In the genomic region with DNA sequence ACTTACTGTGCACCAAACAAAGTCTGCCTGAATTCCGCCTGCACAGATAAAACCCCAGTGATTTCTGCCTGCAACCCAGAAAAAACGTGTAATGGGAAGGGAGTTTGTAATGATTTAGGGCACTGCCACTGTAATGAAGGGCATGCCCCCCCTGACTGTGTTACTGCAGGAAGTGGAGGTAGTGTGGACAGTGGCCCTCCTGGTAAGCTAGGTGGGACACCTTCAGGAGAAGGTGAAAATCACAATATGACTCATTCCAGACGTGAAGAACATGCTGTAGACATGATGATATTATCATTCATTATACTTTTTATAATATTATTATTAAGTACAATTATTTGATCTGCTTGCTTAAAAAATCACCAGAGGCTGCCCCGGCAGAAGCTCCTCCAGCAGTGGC, we compare ENCODE assay signal across 25 cellular contexts.
"Had no signal": no experiment of that assay in that cellular context is flagged by ENCODE, and none has a peak within 500 bp of the region (broad histone marks: within the 10 kb centered on the region; RNA-seq: fewer than 3 reads in every experiment).

No MANE protein-coding gene starts in this region.

- H3K27me3 ChIP-seq: esophagus muscularis mucosa, left lung, neural progenitor cell, right atrium auricular region, tibial nerve had no signal

- ATAC-seq: left lung, lower lobe of right lung, natural killer cell, T-cell had no signal

- H3K27ac ChIP-seq: esophagus muscularis mucosa, left lung, lower lobe of right lung, neural progenitor cell, right atrium auricular region, tibial nerve had no signal

- H3K4me1 Mint-ChIP-seq: activated B cell treated with CpG ODN at 0.5 μM for 24 hours, natural killer cell had no signal

- H3K4me3 Mint-ChIP-seq: activated B cell treated with CpG ODN at 0.5 μM for 24 hours; activated T-cell treated with anti-CD3 and anti-CD28 coated beads, Interleukin-2, amount 50 U/mL, for 24 hours; dendritic cell treated with granulocyte-macrophage colony-stimulating factor and Interleukin-4, amounts not matched to agents 40 ng/mL and 50 ng/mL, for 4 days; endodermal cell; natural killer cell; neural progenitor cell; T-cell; T-helper 2 cell treated with Interferon-gamma antibody and Interleukin-4, amounts not matched to agents 5 μg/mL and 100 μg/mL, for 36 hours had no signal

- H3K9me3 ChIP-seq: esophagus muscularis mucosa, left lung, lower lobe of right lung, right atrium auricular region, tibial nerve had no signal

- H2AFZ ChIP-seq: neural progenitor cell had no signal

- H3K4me3 ChIP-seq: esophagus muscularis mucosa, left lung, lower lobe of right lung, neural progenitor cell, right atrium auricular region, tibial nerve had no signal

- H3K27me3 Mint-ChIP-seq: activated B cell treated with CpG ODN at 0.5 μM for 24 hours; activated T-cell treated with anti-CD3 and anti-CD28 coated beads, Interleukin-2, amount 50 U/mL, for 24 hours; dendritic cell treated with granulocyte-macrophage colony-stimulating factor and Interleukin-4, amounts not matched to agents 40 ng/mL and 50 ng/mL, for 4 days; T-cell had no signal

- H3K27ac Mint-ChIP-seq: activated B cell treated with CpG ODN at 0.5 μM for 24 hours; activated T-cell treated with anti-CD3 and anti-CD28 coated beads, Interleukin-2, amount 50 U/mL, for 24 hours; dendritic cell treated with granulocyte-macrophage colony-stimulating factor and Interleukin-4, amounts not matched to agents 40 ng/mL and 50 ng/mL, for 4 days; endodermal cell; neural progenitor cell; T-cell; T-helper 2 cell treated with Interferon-gamma antibody and Interleukin-4, amounts not matched to agents 5 μg/mL and 100 μg/mL, for 36 hours had no signal

- H3K4me1 ChIP-seq: esophagus muscularis mucosa, left lung, lower lobe of right lung, neural progenitor cell, right atrium auricular region, tibial nerve had no signal

- H3K4me2 ChIP-seq: neural progenitor cell had no signal

- H3K9ac ChIP-seq: neural progenitor cell had no signal

- DNase-seq: activated B cell treated with CpG ODN at 0.5 μM for 24 hours; activated CD4-positive, alpha-beta T cell treated with anti-CD3 and anti-CD28 coated beads, Interleukin-2, amount 50 U/mL, for 4 hours; activated CD8-positive, alpha-beta memory T cell treated with anti-CD3 and anti-CD28 coated beads, Interleukin-2, amount 50 U/mL, for 4 hours; activated gamma-delta T cell treated with Interleukin-2 at 50 U/mL for 16 hours; activated naive CD4-positive, alpha-beta T cell treated with anti-CD3 and anti-CD28 coated beads, Interleukin-2, amount 50 U/mL, for 16 hours; activated T-cell treated with anti-CD3 and anti-CD28 coated beads, Interleukin-2, amount 50 U/mL, for 24 hours; amniotic stem cell; central memory CD4-positive, alpha-beta T cell; endodermal cell; foreskin melanocyte; kidney glomerular epithelial cell; left lung; lower lobe of right lung; mesenchymal stem cell; natural killer cell; occipital lobe; stimulated activated CD4-positive, alpha-beta T cell treated with anti-CD3 and anti-CD28 coated beads, Interleukin-15, amount 100 ng/mL, for 24 hours; stimulated activated naive CD4-positive, alpha-beta T cell treated with Interleukin-2 at 50 U/mL for 16 hours; T-cell had no signal
